ENCODE assay signal across 22 cellular contexts in genomic region chr5:96012399-96012798, GRCh38.
"Had no signal": no experiment of that assay in that cellular context is flagged by ENCODE, and none has a peak within 500 bp of the region (broad histone marks: within the 10 kb centered on the region; RNA-seq: fewer than 3 reads in every experiment).

No MANE protein-coding gene starts in this region.

- H3K4me1 ChIP-seq: gastrocnemius medialis, neural progenitor cell, parathyroid adenoma, right atrium auricular region, sigmoid colon, thyroid gland, vagina had no signal

- H3K36me3 ChIP-seq: gastrocnemius medialis, neural progenitor cell, right atrium auricular region, sigmoid colon, stomach, thyroid gland, vagina had no signal

- FAIRE-seq: endometrium, kidney had no signal

- H3K79me2 ChIP-seq: parathyroid adenoma had no signal

- H3K4me2 ChIP-seq: neural progenitor cell had no signal

- H2AFZ ChIP-seq: neural progenitor cell, parathyroid adenoma had no signal

- H3K27me3 ChIP-seq: gastrocnemius medialis, neural progenitor cell, right atrium auricular region, sigmoid colon, stomach, thyroid gland, vagina had no signal

- DNase-seq: cortex of kidney; effector memory CD8-positive, alpha-beta T cell; gastrocnemius medialis; head of caudate nucleus; kidney; mesendoderm; midbrain; naive thymus-derived CD4-positive, alpha-beta T cell; sigmoid colon; stimulated activated CD4-positive, alpha-beta T cell treated with anti-CD3 and anti-CD28 coated beads, Interleukin-2, amount 100 ng/mL, for 24 hours; stimulated activated CD4-positive, alpha-beta T cell treated with anti-CD3 and anti-CD28 coated beads, Interleukin-4, amount 100 ng/mL, for 24 hours; stimulated activated naive CD4-positive, alpha-beta T cell treated with Interleukin-2 at 50 U/mL for 16 hours; stomach; thyroid gland; trophoblast cell had no signal

- ATAC-seq: effector memory CD8-positive, alpha-beta T cell; gastrocnemius medialis; left lobe of liver; naive thymus-derived CD4-positive, alpha-beta T cell; stimulated activated effector memory CD8-positive, alpha-beta T cell treated with anti-CD3 and anti-CD28 coated beads, Interleukin-12 subunit alpha, Interleukin-12 subunit beta, amount 100 ng/mL, for 72 hours had no signal

- H3K27ac ChIP-seq: gastrocnemius medialis, neural progenitor cell, parathyroid adenoma, right atrium auricular region, sigmoid colon, stomach, thyroid gland, vagina had no signal

- H3K9ac ChIP-seq: neural progenitor cell, parathyroid adenoma had no signal

- H3K9me3 ChIP-seq: gastrocnemius medialis, right atrium auricular region, sigmoid colon, stomach, thyroid gland, vagina had no signal

- H3K4me3 ChIP-seq: gastrocnemius medialis, neural progenitor cell, right atrium auricular region, sigmoid colon, stomach, thyroid gland, vagina had no signal
